Comparison of ENCODE assay signal across 20 cellular contexts in genomic region chr1:213119794-213120193, GRCh38.
DNase-seq lines count a peak whose midpoint lies in the region; ATAC-seq and TF ChIP-seq lines count a peak whose summit lies in the region.
"Had no signal": no experiment of that assay in that cellular context is flagged by ENCODE, and none has a peak within 500 bp of the region (broad histone marks: within the 10 kb centered on the region; RNA-seq: fewer than 3 reads in every experiment).

No MANE protein-coding gene starts in this region.

- H3K27ac ChIP-seq in mammary epithelial cell (ENCODE audit: insufficient read depth, low read depth, low read length) (no peak overlapping the region), breast epithelium (no peak overlapping the region)
- H3K27ac ChIP-seq: BLaER1 treated with 17β-estradiol and CSF1 and Interleukin-3, amounts not matched to agents 10 nM and 100 nM had no signal

- H3K9ac ChIP-seq in mammary epithelial cell (ENCODE audit: insufficient read depth, low read length), result no peak overlapping the region

- dilution Hi-C loops in mammary epithelial cell (cut with HindIII; ENCODE audit: low sequenced_read_pairs), result no loop called here

- H3K36me3 Mint-ChIP-seq in MCF 10A (ENCODE audit: insufficient read depth, unreplicated experiment) (no peaks in the 10 kb centered on the region), memory B cell (peaks cover 7% of the 10 kb centered on the region)
- peaks cover 5% of the 10 kb centered on the region for H3K36me3 Mint-ChIP-seq in activated T-helper 17 cell treated with anti-CD3 and anti-CD28 coated beads, Interleukin-2, amount 50 U/mL, for 72 hours (ENCODE audit: low read depth)

- H3K36me3 ChIP-seq in mammary epithelial cell (ENCODE audit: insufficient read depth, low read length) (no peaks in the 10 kb centered on the region), breast epithelium (no peaks in the 10 kb centered on the region)

- in situ Hi-C loops in mammary epithelial cell (cut with MboI; ENCODE audit: low sequenced_read_pairs in 2 of 2), result no loop called here

- H3K4me1 ChIP-seq in mammary epithelial cell (ENCODE audit: insufficient read depth, low read length) (peaks cover 21% of the 10 kb centered on the region), breast epithelium (no peaks in the 10 kb centered on the region)

- TF ChIP-seq CTCF in MCF 10A (IDR thresholded peaks at IDR 0.05; ENCODE audit: unreplicated experiment), result no peak
- TF ChIP-seq CTCF in mammary epithelial cell (conservative IDR thresholded peaks at IDR 0.05 in 1 of 2, IDR thresholded peaks at IDR 0.05 in 1 of 2; ENCODE audit: extremely low read depth in 1 of 2, insufficient read depth in 1 of 2, low read depth in 1 of 2, low read length in 2 of 2), result no peak
- no peak for TF ChIP-seq CTCF in breast epithelium (IDR thresholded peaks at IDR 0.05)

- no peak overlapping the region for H3K27ac Mint-ChIP-seq in MCF 10A (ENCODE audit: low read depth, unreplicated experiment)
- peak overlapping the region; percentile 38 for H3K27ac Mint-ChIP-seq in activated T-helper 17 cell treated with anti-CD3 and anti-CD28 coated beads, Interleukin-2, amount 50 U/mL, for 72 hours
- peak overlapping the region; percentile 56 for H3K27ac Mint-ChIP-seq in memory B cell

- H3K9me3 Mint-ChIP-seq in MCF 10A (ENCODE audit: unreplicated experiment) (peaks cover 5% of the 10 kb centered on the region), memory B cell (no peaks in the 10 kb centered on the region)
- H3K9me3 Mint-ChIP-seq in activated T-helper 17 cell treated with anti-CD3 and anti-CD28 coated beads, Interleukin-2, amount 50 U/mL, for 72 hours, result no peaks in the 10 kb centered on the region
- H3K9me3 Mint-ChIP-seq: CD8-positive, alpha-beta memory T cell had no signal

- ATAC-seq in activated T-helper 17 cell treated with anti-CD3 and anti-CD28 coated beads, Interleukin-2, amount 50 U/mL, for 72 hours (replicated peaks), result no peak
- ATAC-seq in memory B cell (ENCODE audit: low read depth), result no peak

- DNase-seq in MCF 10A (ENCODE audit: unreplicated experiment) (peak; percentile 37), mammary epithelial cell (no peak), memory B cell (ENCODE audit: low spot score in 2 of 2) (no peak), globus pallidus (ENCODE audit: low spot score) (no peak), kidney glomerular epithelial cell (lab: John Stamatoyannopoulos, UW) (no peak), breast epithelium (ENCODE audit: low spot score in 2 of 2) (no peak)
- DNase-seq in activated naive CD4-positive, alpha-beta T cell treated with Interleukin-2 at 50 U/mL for 16 hours, result no peak
- DNase-seq: 8988T; CD8-positive, alpha-beta memory T cell; DMS79 treated with DMSO at 0.1 percent for 48 hours; GF-D8; MM.1S; NCI-H1105; NCI-H1694; NCI-H2107; NCI-H226; NCI-H524 treated with DMSO at 0.1 percent for 48 hours; SHP77 treated with DMSO at 0.1 percent for 48 hours had no signal

- H3K9me3 ChIP-seq in mammary epithelial cell (replicated peaks; ENCODE audit: insufficient read depth, low read length) (no peaks in the 10 kb centered on the region), breast epithelium (no peaks in the 10 kb centered on the region)
- H3K9me3 ChIP-seq: BLaER1 treated with 17β-estradiol and CSF1 and Interleukin-3, amounts not matched to agents 10 nM and 100 nM had no signal

- H3K4me2 ChIP-seq in mammary epithelial cell (ENCODE audit: insufficient read depth, low read depth, low read length), result no peak overlapping the region

- H3K27me3 Mint-ChIP-seq in MCF 10A (ENCODE audit: insufficient read depth, unreplicated experiment) (no peaks in the 10 kb centered on the region), memory B cell (no peaks in the 10 kb centered on the region)
- H3K27me3 Mint-ChIP-seq in activated T-helper 17 cell treated with anti-CD3 and anti-CD28 coated beads, Interleukin-2, amount 50 U/mL, for 72 hours, result no peaks in the 10 kb centered on the region
- H3K27me3 Mint-ChIP-seq: CD8-positive, alpha-beta memory T cell had no signal

- intact Hi-C loops in MCF 10A (cut with micrococcal nuclease) (loop anchor here (5.0 to 10.0 kb wide), 2 partner anchors 445 to 1093 kb away; no protein-coding TSS in a partner anchor), mammary epithelial cell (cut with micrococcal nuclease) (loop anchor here (5.0 kb wide), 4 partner anchors 123 to 1213 kb away; no protein-coding TSS in a partner anchor), breast epithelium (cut with DNase I; ENCODE audit: low total_unique reads) (no loop called here)

- no peak overlapping the region for H2AFZ ChIP-seq in mammary epithelial cell (ENCODE audit: low read depth, low read length)

- POLR2A ChIA-PET in MCF 10A (lab: Yijun Ruan, JAX), result no interaction called here

- no peaks in the 10 kb centered on the region for H3K79me2 ChIP-seq in mammary epithelial cell (ENCODE audit: insufficient read depth, low read length)

- H3K4me3 Mint-ChIP-seq in MCF 10A (ENCODE audit: unreplicated experiment) (no peak overlapping the region), memory B cell (no peak overlapping the region)
- H3K4me3 Mint-ChIP-seq in activated T-helper 17 cell treated with anti-CD3 and anti-CD28 coated beads, Interleukin-2, amount 50 U/mL, for 72 hours, result no peak overlapping the region
- H3K4me3 Mint-ChIP-seq: CD8-positive, alpha-beta memory T cell had no signal

- H3K4me1 Mint-ChIP-seq in MCF 10A (ENCODE audit: insufficient read depth, unreplicated experiment) (peaks cover 26% of the 10 kb centered on the region), memory B cell (no peaks in the 10 kb centered on the region)
- H3K4me1 Mint-ChIP-seq in activated T-helper 17 cell treated with anti-CD3 and anti-CD28 coated beads, Interleukin-2, amount 50 U/mL, for 72 hours, result no peaks in the 10 kb centered on the region

- CTCF ChIA-PET in MCF 10A (lab: Yijun Ruan, JAX), result interaction anchor here (0.6 to 11.0 kb wide), 16 partner anchors 8 to 1517 kb away, joined by 3 to 106 read pairs (median 4); no protein-coding TSS in a partner anchor
- CTCF ChIA-PET in mammary epithelial cell (lab: Charles Lee; ENCODE audit: low non-redundant PET), result no interaction called here

- no peak overlapping the region for H3K4me3 ChIP-seq in mammary epithelial cell (replicated peaks in 1 of 3; ENCODE audit: insufficient read depth in 1 of 3, low read depth in 2 of 3, low read length in 3 of 3)
- no peak overlapping the region for H3K4me3 ChIP-seq in breast epithelium
- H3K4me3 ChIP-seq: BLaER1 treated with 17β-estradiol and CSF1 and Interleukin-3, amounts not matched to agents 10 nM and 100 nM had no signal

- BruUV-seq in MCF 10A (replicated peaks; lab: Mats Ljungman, UMichigan), result no TSS peak
- BruUV-seq in mammary epithelial cell (replicated peaks; lab: Mats Ljungman, UMichigan), result no TSS peak

- 63% methylated on average over 2 of the region's 2 CpGs for WGBS in mammary epithelial cell (ENCODE audit: low coverage, missing lambda C conversion rate)

- no peak for TF ChIP-seq POLR2A in breast epithelium (IDR thresholded peaks at IDR 0.05)

- H3K27me3 ChIP-seq in mammary epithelial cell (ENCODE audit: insufficient read depth, low read length) (no peaks in the 10 kb centered on the region), breast epithelium (no peaks in the 10 kb centered on the region)
- H3K27me3 ChIP-seq: BLaER1 treated with 17β-estradiol and CSF1 and Interleukin-3, amounts not matched to agents 10 nM and 100 nM had no signal

- no peaks in the 10 kb centered on the region for H4K20me1 ChIP-seq in mammary epithelial cell (ENCODE audit: insufficient read depth, low read length)
